20 cellular contexts compared by ENCODE assay signal in genomic region chr1:68453060-68453665, GRCh38. TPM values are rescaled to one million over a fixed set of nuclear protein-coding genes. Genes with fewer than 3 reads are reported as not detected.
"Had no signal": no experiment of that assay in that cellular context is flagged by ENCODE, and none has a peak within 500 bp of the region (broad histone marks: within the 10 kb centered on the region; RNA-seq: fewer than 3 reads in every experiment).

No MANE protein-coding gene starts in this region.

- ATAC-seq: left lung; mucosa of descending colon; naive thymus-derived CD4-positive, alpha-beta T cell; stimulated activated naive CD8-positive, alpha-beta T cell treated with anti-CD3 and anti-CD28 coated beads, Interleukin-15, Interleukin-2, amounts not matched to agents 100 U/mL and 50 U/mL, for 24 hours; T-cell had no signal

- H2AFZ ChIP-seq: hepatocyte had no signal

- H3K4me1 ChIP-seq: right atrium auricular region, suprapubic skin, upper lobe of left lung had no signal

- DNase-seq: activated CD4-positive, CD25-positive, alpha-beta regulatory T cell treated with anti-CD3 and anti-CD28 coated beads, Interleukin-2, amount 50 U/mL, for 72 hours; activated naive CD8-positive, alpha-beta T cell treated with anti-CD3 and anti-CD28 coated beads for 36 hours; islet precursor cell; left lung; mucosa of descending colon; naive thymus-derived CD4-positive, alpha-beta T cell; stimulated activated CD4-positive, alpha-beta T cell treated with anti-CD3 and anti-CD28 coated beads, Interleukin-4, amount 100 ng/mL, for 4 hours; stimulated activated CD8-positive, alpha-beta memory T cell treated with anti-CD3 and anti-CD28 coated beads, Interleukin-4, amount 100 ng/mL, for 48 hours; stimulated activated naive CD8-positive, alpha-beta T cell treated with anti-CD3 and anti-CD28 coated beads, Interleukin-15, Interleukin-2, amounts not matched to agents 100 U/mL and 50 U/mL, for 24 hours; T-cell; T1000; upper lobe of left lung had no signal

- H3K27ac ChIP-seq: hepatocyte, left lung, neutrophil, right atrium auricular region, skin epidermis, suprapubic skin, upper lobe of left lung had no signal

- H3K36me3 ChIP-seq: left lung, neutrophil, right atrium auricular region, suprapubic skin, upper lobe of left lung had no signal

- H3K4me3 ChIP-seq: hepatocyte, left lung, mucosa of descending colon, right atrium auricular region, skin epidermis, suprapubic skin, upper lobe of left lung had no signal

- H3K27me3 ChIP-seq: hepatocyte, left lung, neutrophil, right atrium auricular region, suprapubic skin, upper lobe of left lung had no signal

- H3K9me3 ChIP-seq: left lung, mucosa of descending colon, neutrophil, right atrium auricular region, suprapubic skin, upper lobe of left lung had no signal

RNA-seq across cellular contexts. Expression of gene RPE65, which starts 3.4 kb away (rescaled TPM):
- total RNA-seq: activated CD8-positive, alpha-beta memory T cell treated with anti-CD3 and anti-CD28 coated beads for 36 hours; activated naive CD8-positive, alpha-beta T cell treated with anti-CD3 and anti-CD28 coated beads for 36 hours; activated T-helper 1 cell treated with anti-CD3 and anti-CD28 coated beads, Interleukin-12 subunit alpha, Interleukin-12 subunit beta, Interleukin-2, Interleukin-4 antibody, amounts not matched to agents 30 ng/mL and 10 ng/mL and 1 ng/mL, durations not matched to agents 14 hours and 24 hours and 36 hours; glomerular endothelial cell; left lung; mucosa of descending colon; naive thymus-derived CD4-positive, alpha-beta T cell; suprapubic skin; T-cell; upper lobe of left lung had no signal
